Comparison of ENCODE assay signal across 16 cellular contexts in the genomic region with DNA sequence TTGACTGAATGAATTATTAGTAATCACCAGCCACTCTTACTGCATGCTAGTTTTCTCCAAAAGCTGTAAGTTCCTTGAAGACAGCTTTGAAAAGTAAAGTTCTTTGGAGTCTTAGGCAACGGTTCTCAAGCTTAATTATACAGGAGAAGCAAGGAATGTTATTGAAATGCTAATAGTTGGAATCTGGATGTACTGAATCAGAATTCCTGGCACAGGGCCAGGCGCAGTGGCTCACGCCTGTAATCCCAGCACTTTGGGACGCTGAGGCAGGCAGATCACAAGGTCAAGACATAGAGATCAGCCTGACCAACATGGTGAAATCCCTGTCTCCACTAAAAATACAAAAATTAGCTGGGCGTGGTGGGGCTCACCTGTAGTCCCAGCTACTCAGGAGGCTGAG. TPM values are rescaled to one million over a fixed set of nuclear protein-coding genes. Genes with fewer than 3 reads are reported as not detected.
A peak's percentile ranks its signal among the peaks of the same experiment; 100 is the strongest.
DNase-seq lines count a peak whose midpoint lies in the region; ATAC-seq and TF ChIP-seq lines count a peak whose summit lies in the region.
"Had no signal": no experiment of that assay in that cellular context is flagged by ENCODE, and none has a peak within 500 bp of the region (broad histone marks: within the 10 kb centered on the region; RNA-seq: fewer than 3 reads in every experiment).

No MANE protein-coding gene starts in this region.

- H3K4me1 Mint-ChIP-seq in HFFc6 (ENCODE audit: low read depth) = peaks cover 61% of the 10 kb centered on the region

- peaks cover 0 to 20% (median 9%) of the 10 kb centered on the region in 3 donors for H3K4me1 ChIP-seq in gastroesophageal sphincter
- H3K4me1 ChIP-seq: testis had no signal

- no peak for TF ChIP-seq POLR2A in gastroesophageal sphincter (IDR thresholded peaks at IDR 0.05)

- peak overlapping the region; percentile 68 for H3K27ac Mint-ChIP-seq in HFFc6

- WGBS in gastroesophageal sphincter (ENCODE audit: low coverage in 1 of 2), 2 donors = 58% methylated on average over 5 of the region's 5 CpGs; no CpG with 5 or more reads in 1 of the 2 donors

- H3K4me3 Mint-ChIP-seq in HFFc6 = peak overlapping the region; percentile 22; the same call in 1 of the 2 replicates
- H3K4me3 Mint-ChIP-seq: activated T-cell treated with anti-CD3 and anti-CD28 coated beads, Interleukin-2, amount 50 U/mL, for 4 hours; brain had no signal

- H3K9me3 Mint-ChIP-seq in HFFc6 = no peaks in the 10 kb centered on the region
- H3K9me3 Mint-ChIP-seq: activated T-cell treated with anti-CD3 and anti-CD28 coated beads, Interleukin-2, amount 50 U/mL, for 4 hours; brain had no signal

- peak; percentile 38 for DNase-seq in HFFc6
- DNase-seq in astrocyte of the hippocampus (ENCODE audit: low read depth, low spot score) = peak; percentile 94
- DNase-seq in sciatic nerve (ENCODE audit: low spot score) = no peak
- no peak for DNase-seq in NCI-H1105 (lab: John Stamatoyannopoulos, UW)
- no peak for DNase-seq in NCI-H1417 treated with DMSO at 0.1 percent for 48 hours (lab: John Stamatoyannopoulos, UW)
- no peak for DNase-seq in GM10266 (ENCODE audit: extremely low spot score)
- DNase-seq: activated T-cell treated with anti-CD3 and anti-CD28 coated beads, Interleukin-2, amount 50 U/mL, for 4 hours; NCI-H2081 treated with DMSO at 0.1 percent for 48 hours; small intestine; testis had no signal

- peak overlapping the region in 1 of 4 donors; percentile 4 for H3K27ac ChIP-seq in gastroesophageal sphincter
- H3K27ac ChIP-seq: KMS-11, testis had no signal

- peak; percentile 58 for ATAC-seq in gastroesophageal sphincter
- peak; percentile 43 for ATAC-seq in sciatic nerve
- ATAC-seq in HG03095 (IDR thresholded peaks at IDR 0.05; ENCODE audit: unreplicated experiment) = no peak
- ATAC-seq: activated CD4-positive, CD25-positive, alpha-beta regulatory T cell treated with anti-CD3 and anti-CD28 coated beads, Interleukin-2, amount 50 U/mL, for 24 hours; activated T-cell treated with anti-CD3 and anti-CD28 coated beads, Interleukin-2, amount 50 U/mL, for 4 hours had no signal

- intact Hi-C loops in sciatic nerve (cut with DNase I) = no loop called here

- H3K9me3 ChIP-seq in gastroesophageal sphincter = no peaks in the 10 kb centered on the region
- H3K9me3 ChIP-seq: testis had no signal

- no peak for TF ChIP-seq EP300 in gastroesophageal sphincter (IDR thresholded peaks at IDR 0.05)

- H3K27me3 ChIP-seq in gastroesophageal sphincter = no peaks in the 10 kb centered on the region
- H3K27me3 ChIP-seq: testis had no signal

- H3K36me3 Mint-ChIP-seq in HFFc6 (ENCODE audit: low read depth) = no peaks in the 10 kb centered on the region

- no peaks in the 10 kb centered on the region; the same call in 1 of the 2 replicates for H3K27me3 Mint-ChIP-seq in HFFc6 (ENCODE audit: insufficient read depth)

- TF ChIP-seq CTCF in HFFc6 (IDR thresholded peaks at IDR 0.05) (no peak), gastroesophageal sphincter (IDR thresholded peaks at IDR 0.05) (no peak), GM10266 (IDR thresholded peaks at IDR 0.05; ENCODE audit: control insufficient read depth, insufficient read depth, low read depth, missing control alignments) (no peak)

- H3K36me3 ChIP-seq in gastroesophageal sphincter = no peaks in the 10 kb centered on the region

- no peak overlapping the region for H3K4me3 ChIP-seq in gastroesophageal sphincter
- H3K4me3 ChIP-seq: testis had no signal

RNA-seq across cellular contexts. Expression of a gene that starts 33.4 kb away (rescaled TPM):
- total RNA-seq in HFFc6 (2021; fragmentation: NEBNext Ultra II Directional; extraction: Animal tissue kit (Norgen Biotek cat#: 25700)) = under 1 TPM; 0.10 to 0.57 (median 0.21) TPM
- total RNA-seq in gastroesophageal sphincter = 1 to 10 TPM in 2 of 4 donors, under 1 TPM in 2; 0.27 to 1.9 (median 0.99) TPM
- total RNA-seq in sciatic nerve = 1.4 TPM
- total RNA-seq: activated T-cell treated with anti-CD3 and anti-CD28 coated beads, Interleukin-2, amount 50 U/mL, for 4 hours; epithelial cell of proximal tubule had no signal

Comparison
In these comparisons a context has a peak if more than half of its experiments do, and no peak if none do; other contexts are left out.
1. DNase-seq: peak in HFFc6 (single experiment) and astrocyte of the hippocampus (single experiment); none in sciatic nerve (single experiment), NCI-H1105 (single experiment), NCI-H1417 treated with DMSO at 0.1 percent for 48 hours (single experiment) and GM10266 (single experiment).